8 cellular contexts compared by ENCODE assay signal in the genomic region with DNA sequence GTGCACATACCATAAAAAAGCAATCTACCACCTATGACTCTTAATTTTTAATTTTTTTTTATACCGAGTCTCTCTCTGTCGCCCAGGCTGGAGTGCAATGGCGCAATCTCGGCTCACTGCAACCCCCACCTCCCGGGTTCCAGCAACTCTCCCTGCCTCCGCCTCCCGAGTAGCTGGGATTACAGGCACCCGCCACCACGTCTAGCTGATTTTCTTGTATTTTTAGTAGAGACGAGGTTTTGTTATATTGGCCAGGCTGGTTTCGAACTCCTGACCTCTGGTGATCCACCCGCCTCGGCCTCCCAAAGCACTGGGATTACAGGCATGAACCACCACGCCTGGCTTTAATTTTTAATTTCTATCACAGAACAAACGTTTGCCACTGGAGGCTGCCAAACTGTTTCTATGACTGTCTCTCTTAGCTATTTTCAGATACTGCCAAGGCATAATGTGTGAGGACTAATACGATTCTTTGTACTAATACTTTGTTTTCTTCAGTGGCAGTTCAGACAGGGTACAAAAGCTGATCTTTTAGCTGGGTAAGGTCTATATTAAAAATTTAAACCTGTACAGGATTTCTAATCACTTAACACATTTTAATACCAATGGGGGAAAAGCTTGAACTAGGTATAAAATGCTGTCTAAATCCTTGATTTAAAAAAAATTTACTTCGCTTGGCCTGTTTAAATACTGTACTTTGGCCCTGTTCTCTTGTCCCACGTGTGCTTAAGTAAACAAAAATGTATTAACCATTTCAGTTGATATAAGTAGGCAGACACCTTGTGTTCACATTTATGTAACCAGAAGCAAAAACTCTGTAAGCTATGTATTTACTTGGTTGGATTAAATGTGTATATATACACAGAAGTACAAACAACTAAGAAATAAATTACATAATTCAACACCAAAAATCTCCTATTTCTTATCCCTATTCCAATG. TPM values are rescaled to one million over a fixed set of nuclear protein-coding genes. Genes with fewer than 3 reads are reported as not detected.
DNase-seq lines count a peak whose midpoint lies in the region; ATAC-seq and TF ChIP-seq lines count a peak whose summit lies in the region.

No MANE protein-coding gene starts in this region.

- no peak for ATAC-seq in GM21528 (IDR thresholded peaks at IDR 0.05; ENCODE audit: low FRiP score, unreplicated experiment)

- H2BK120ac ChIP-seq in H9 (ENCODE audit: low read depth, low read length, poor library complexity, severe bottlenecking) = no peak overlapping the region

- peaks cover 12 to 33% (median 13%) of the 10 kb centered on the region in 3 experiments; a peak in 6 of 7 replicates for H3K36me3 Mint-ChIP-seq in H9 (ENCODE audit: insufficient read depth in 1 of 3, low read depth in 3 of 3)

- peak overlapping the region; percentile 89 for H3K4me2 ChIP-seq in H9 (ENCODE audit: insufficient read depth, insufficient read length, low read length)

- H3K4me3 ChIP-seq in A673 (ENCODE audit: low read depth, low read length, poor library complexity, severe bottlenecking) (peak overlapping the region; percentile 84), liver (ENCODE audit: low read depth in 1 of 3, low read length in 3 of 3) (peak overlapping the region; percentile 28 to 97 (median 83))

- no peak overlapping the region; a peak in 1 of 7 replicates for H3K27ac Mint-ChIP-seq in H9

- no peak overlapping the region for H3K18ac ChIP-seq in H9 (ENCODE audit: insufficient read length, low read depth, low read length)

- H3K14ac ChIP-seq in H9 (ENCODE audit: insufficient read depth, low read length) = no peak overlapping the region

- H3K27ac ChIP-seq in A673 (ENCODE audit: low read depth, low read length, poor library complexity, severe bottlenecking) = no peak overlapping the region
- H3K27ac ChIP-seq in H9 (ENCODE audit: insufficient read length, low read depth, low read length) = no peak overlapping the region
- H3K27ac ChIP-seq in liver (ENCODE audit: low read depth in 1 of 2, low read length in 2 of 2) = peak overlapping the region; percentile 68

- CTCF ChIA-PET in A673 (lab: Charles Lee) = no interaction called here

- H3K23ac ChIP-seq in H9 (ENCODE audit: insufficient read length, low read depth, low read length) = no peak overlapping the region

- H4K91ac ChIP-seq in H9 (ENCODE audit: insufficient read length, low read depth, low read length) = no peak overlapping the region

- peak overlapping the region; percentile 93 to 95 for H3K4me3 Mint-ChIP-seq in H9

- no peaks in the 10 kb centered on the region for H3K27me3 Mint-ChIP-seq in H9 (ENCODE audit: low read depth)

- H3K9me3 Mint-ChIP-seq in H9 = no peaks in the 10 kb centered on the region

- peaks cover 12% of the 10 kb centered on the region for H3K23me2 ChIP-seq in H9 (ENCODE audit: insufficient read length, low read depth, low read length, poor library complexity, severe bottlenecking)

- H3T11ph ChIP-seq in H9 (ENCODE audit: low read length) = no peak overlapping the region

- peak in 1 of 2 donors; percentile 10 for TF ChIP-seq RAD21 in liver (IDR thresholded peaks at IDR 0.05)

- no peaks in the 10 kb centered on the region for H3K79me1 ChIP-seq in H9 (ENCODE audit: insufficient read depth, low read depth, low read length, poor library complexity, severe bottlenecking)

- H2AK5ac ChIP-seq in H9 (ENCODE audit: insufficient read length, low read length) = no peak overlapping the region

- intact Hi-C loops in A673 (cut with micrococcal nuclease; ENCODE audit: unreplicated experiment) = loop anchor here (5.0 to 10.0 kb wide), 3 partner anchors 102 to 527 kb away; a partner anchor contains a TSS

- no peak overlapping the region for H3K4ac ChIP-seq in H9 (ENCODE audit: low read depth, low read length)

- H2BK15ac ChIP-seq in H9 (ENCODE audit: low read depth, low read length) = no peak overlapping the region

- BruUV-seq in A673 (replicated peaks; lab: Mats Ljungman, UMichigan) = no TSS peak

- no peak overlapping the region for H2BK20ac ChIP-seq in H9 (ENCODE audit: low read depth, low read length, poor library complexity, severe bottlenecking)

- H4K5ac ChIP-seq in H9 (ENCODE audit: insufficient read length, low read depth, low read length) = no peak overlapping the region

- H4K8ac ChIP-seq in H9 (replicated peaks; ENCODE audit: insufficient read length, low read depth, low read length) = no peak overlapping the region

- H4K20me1 ChIP-seq in H9 (ENCODE audit: control insufficient read depth, insufficient read depth, insufficient read length) = no peaks in the 10 kb centered on the region

- DNase-seq in A673 (ENCODE audit: low spot score) = no peak
- no peak for DNase-seq in H9
- peak; percentile 36 for DNase-seq in amniotic epithelial cell (ENCODE audit: low read depth)
- no peak for DNase-seq in HuH-7 (ENCODE audit: low spot score)
- no peak for DNase-seq in NCI-H1092 treated with DMSO at 0.1 percent for 48 hours (lab: John Stamatoyannopoulos, UW)
- no peak for DNase-seq in hypothalamus (lab: John Stamatoyannopoulos, UW)

- no CpG with 5 or more reads among the region's 18 CpGs for WGBS in H9 (ENCODE audit: extremely low coverage, insufficient read length, low lambda C conversion rate)
- 31% methylated on average over 18 of the region's 18 CpGs for WGBS in liver

- POLR2A ChIA-PET in A673 (lab: Charles Lee; ENCODE audit: low non-redundant PET) = no interaction called here

- H3K79me2 ChIP-seq in H9 (ENCODE audit: insufficient read depth, low read length) = peaks cover 29% of the 10 kb centered on the region; the same call in 1 of the 2 replicates

- H3K56ac ChIP-seq in H9 (ENCODE audit: insufficient read length, low read depth, low read length) = no peak overlapping the region

- H2BK12ac ChIP-seq in H9 (ENCODE audit: insufficient read length, low read depth, low read length) = no peak overlapping the region

- H3K4me1 ChIP-seq in A673 (ENCODE audit: insufficient read depth, low read length, poor library complexity, severe bottlenecking) = no peaks in the 10 kb centered on the region
- no peaks in the 10 kb centered on the region; the same call in 1 of the 2 replicates for H3K4me1 ChIP-seq in H9 (ENCODE audit: insufficient read depth, low read length)
- H3K4me1 ChIP-seq in liver (ENCODE audit: control insufficient read depth in 4 of 4, insufficient read depth in 4 of 4, low read length in 3 of 4) = peaks cover 6 to 63% (median 33%) of the 10 kb centered on the region in 4 donors

- H3K9ac ChIP-seq in H9 (ENCODE audit: extremely low read depth, insufficient read length, low read length) (no peak overlapping the region), liver (ENCODE audit: low read depth in 1 of 2, low read length in 2 of 2) (peak overlapping the region; percentile 23 to 78)

- TF ChIP-seq CTCF in A673 (conservative IDR thresholded peaks at IDR 0.05; ENCODE audit: low read depth, low read length) = no peak
- TF ChIP-seq CTCF in H9 (conservative IDR thresholded peaks at IDR 0.05) = no peak
- TF ChIP-seq CTCF in liver (IDR thresholded peaks at IDR 0.05; ENCODE audit: low read depth, low read length, missing input control) = no peak

- H2AFZ ChIP-seq in H9 (ENCODE audit: low read length) = no peak overlapping the region

- H3K27me3 ChIP-seq in A673 (replicated peaks; ENCODE audit: insufficient read depth, low read depth, low read length, poor library complexity) (no peaks in the 10 kb centered on the region), H9 (ENCODE audit: insufficient read depth, low read length) (no peaks in the 10 kb centered on the region), liver (ENCODE audit: control insufficient read depth in 4 of 4, insufficient read depth in 4 of 4, low read length in 3 of 4) (no peaks in the 10 kb centered on the region)

- H3K36me3 ChIP-seq in A673 (ENCODE audit: insufficient read depth, low read length, poor library complexity, severe bottlenecking) = peaks cover 5% of the 10 kb centered on the region
- H3K36me3 ChIP-seq in liver (ENCODE audit: control insufficient read depth in 4 of 4, insufficient read depth in 3 of 4, low read depth in 1 of 4, low read length in 3 of 4) = no peaks in the 10 kb centered on the region

- H3K4me1 Mint-ChIP-seq in H9 = peaks cover 38 to 42% of the 10 kb centered on the region in 2 experiments

- H3K9me3 ChIP-seq in A673 (ENCODE audit: low read depth, low read length, poor library complexity, severe bottlenecking) (no peaks in the 10 kb centered on the region), H9 (ENCODE audit: control insufficient read depth, low read depth, low read length) (no peaks in the 10 kb centered on the region), liver (ENCODE audit: control insufficient read depth in 4 of 4, low read length in 3 of 4) (no peaks in the 10 kb centered on the region)

- no peak overlapping the region for H2BK5ac ChIP-seq in H9 (ENCODE audit: insufficient read length, low read length)

TF ChIP-seq in liver, 16 proteins besides CTCF, POLR2A, EP300 and RAD21 (continues in another document):
- no peak for TF ChIP-seq NR2F2 (IDR thresholded peaks at IDR 0.05)
- TF ChIP-seq, protein P1, sequence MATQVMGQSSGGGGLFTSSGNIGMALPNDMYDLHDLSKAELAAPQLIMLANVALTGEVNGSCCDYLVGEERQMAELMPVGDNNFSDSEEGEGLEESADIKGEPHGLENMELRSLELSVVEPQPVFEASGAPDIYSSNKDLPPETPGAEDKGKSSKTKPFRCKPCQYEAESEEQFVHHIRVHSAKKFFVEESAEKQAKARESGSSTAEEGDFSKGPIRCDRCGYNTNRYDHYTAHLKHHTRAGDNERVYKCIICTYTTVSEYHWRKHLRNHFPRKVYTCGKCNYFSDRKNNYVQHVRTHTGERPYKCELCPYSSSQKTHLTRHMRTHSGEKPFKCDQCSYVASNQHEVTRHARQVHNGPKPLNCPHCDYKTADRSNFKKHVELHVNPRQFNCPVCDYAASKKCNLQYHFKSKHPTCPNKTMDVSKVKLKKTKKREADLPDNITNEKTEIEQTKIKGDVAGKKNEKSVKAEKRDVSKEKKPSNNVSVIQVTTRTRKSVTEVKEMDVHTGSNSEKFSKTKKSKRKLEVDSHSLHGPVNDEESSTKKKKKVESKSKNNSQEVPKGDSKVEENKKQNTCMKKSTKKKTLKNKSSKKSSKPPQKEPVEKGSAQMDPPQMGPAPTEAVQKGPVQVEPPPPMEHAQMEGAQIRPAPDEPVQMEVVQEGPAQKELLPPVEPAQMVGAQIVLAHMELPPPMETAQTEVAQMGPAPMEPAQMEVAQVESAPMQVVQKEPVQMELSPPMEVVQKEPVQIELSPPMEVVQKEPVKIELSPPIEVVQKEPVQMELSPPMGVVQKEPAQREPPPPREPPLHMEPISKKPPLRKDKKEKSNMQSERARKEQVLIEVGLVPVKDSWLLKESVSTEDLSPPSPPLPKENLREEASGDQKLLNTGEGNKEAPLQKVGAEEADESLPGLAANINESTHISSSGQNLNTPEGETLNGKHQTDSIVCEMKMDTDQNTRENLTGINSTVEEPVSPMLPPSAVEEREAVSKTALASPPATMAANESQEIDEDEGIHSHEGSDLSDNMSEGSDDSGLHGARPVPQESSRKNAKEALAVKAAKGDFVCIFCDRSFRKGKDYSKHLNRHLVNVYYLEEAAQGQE (IDR thresholded peaks at IDR 0.05) = peak; percentile 32
- peak; percentile 32 for TF ChIP-seq FOXA2 (IDR thresholded peaks at IDR 0.05)
- TF ChIP-seq EGR1 (IDR thresholded peaks at IDR 0.05; ENCODE audit: low read depth in 2 of 2) = no peak
- no peak for TF ChIP-seq GABPA (IDR thresholded peaks at IDR 0.05 in 1 of 2, conservative IDR thresholded peaks at IDR 0.05 in 1 of 2)

RNA-seq across cellular contexts. Expression of a gene that starts 2.3 kb away (rescaled TPM):
- total RNA-seq in A673 (2021) (49.7 and 51.7 TPM in 2 replicates), H9 (2021) (72.6 and 77.6 TPM in 2 replicates), liver (10 to 100 TPM; 31.5 to 44.3 TPM)
- polyA plus RNA-seq in liver = 10 to 100 TPM; 28.9 to 32.8 TPM

Comparison
In these comparisons a context has a peak if more than half of its experiments do, and no peak if none do; other contexts are left out.
1. H3K27ac ChIP-seq: peak in liver (2 of 2); none in A673 (single experiment) and H9 (single experiment).